ENCODE assay signal across 8 cellular contexts in the genomic region with DNA sequence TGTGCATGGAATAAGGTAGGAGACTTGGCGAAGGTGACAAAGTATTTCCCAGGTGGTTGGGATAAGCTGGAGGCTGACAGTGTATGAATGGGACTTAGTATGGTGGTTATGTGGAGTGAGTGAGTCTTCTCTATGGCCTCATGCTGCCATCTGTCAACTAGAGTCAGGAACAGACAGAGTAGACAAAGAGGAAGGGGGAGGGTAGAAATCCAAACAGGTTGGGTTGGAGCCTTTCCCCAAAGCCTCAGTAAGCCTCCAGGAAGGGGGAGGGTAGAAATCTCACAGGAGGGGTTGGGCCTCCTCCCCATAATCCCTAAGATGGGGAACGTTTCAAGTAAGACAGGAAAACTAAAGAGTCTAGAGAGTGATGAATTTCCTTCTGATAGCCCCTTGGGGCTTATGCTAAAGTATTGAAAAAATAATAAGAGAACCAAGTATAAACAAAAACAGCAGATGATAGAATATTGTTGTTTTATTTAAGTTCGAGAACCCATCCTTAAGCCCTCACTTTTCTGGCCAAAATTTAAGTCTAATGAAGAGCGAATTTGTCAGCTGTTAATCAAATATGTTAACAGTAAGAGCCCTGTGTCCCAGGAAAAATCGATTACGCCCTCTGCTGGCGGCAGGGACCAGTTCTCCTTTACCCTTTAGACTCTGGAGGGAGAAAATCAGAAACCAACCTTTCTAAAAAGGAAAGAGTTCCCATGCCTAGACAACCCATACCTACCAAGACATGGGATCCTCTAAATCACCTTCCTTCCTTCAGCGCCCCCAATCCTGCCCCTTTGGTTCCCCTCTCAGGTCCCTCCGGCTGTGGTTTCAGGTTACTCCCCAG. TPM values are rescaled to one million over a fixed set of nuclear protein-coding genes. Genes with fewer than 3 reads are reported as not detected.
A peak's percentile ranks its signal among the peaks of the same experiment; 100 is the strongest.
DNase-seq lines count a peak whose midpoint lies in the region; ATAC-seq, FAIRE-seq and TF ChIP-seq lines count a peak whose summit lies in the region.

No MANE protein-coding gene starts in this region.

- H3K4me2 ChIP-seq in keratinocyte (ENCODE audit: control insufficient read depth, extremely low read depth, insufficient read depth, low read depth, low read length) = peak overlapping the region; percentile 84

- H2AFZ ChIP-seq in keratinocyte (ENCODE audit: control insufficient read depth, low read length) = peak overlapping the region; percentile 83

- peak overlapping the region; percentile 51 for H3K4me3 ChIP-seq in WI38 (ENCODE audit: low read depth, low read length)
- peak overlapping the region; percentile 41 to 45 for H3K4me3 ChIP-seq in cardiac fibroblast (replicated peaks in 1 of 2; ENCODE audit: low read depth in 2 of 2, low read length in 2 of 2)
- H3K4me3 ChIP-seq in keratinocyte (ENCODE audit: control insufficient read depth in 2 of 3, extremely low read depth in 1 of 3, insufficient read depth in 2 of 3, low read depth in 1 of 3, low read length in 3 of 3) = peak overlapping the region in 2 of 3 experiments; percentile 33 to 61

- no peak for TF ChIP-seq POLR2A in GM12892 (IDR thresholded peaks at IDR 0.05; ENCODE audit: low read depth, low read length)

- no peaks in the 10 kb centered on the region for H3K79me2 ChIP-seq in keratinocyte (ENCODE audit: control insufficient read depth, insufficient read depth, low read length)

- FAIRE-seq in GM12892 (lab: Jason Lieb, UNC) = peak; percentile 68
- FAIRE-seq in keratinocyte (lab: Jason Lieb, UNC) = peak; percentile 67

- peaks cover 20% of the 10 kb centered on the region for H3K4me1 ChIP-seq in keratinocyte (ENCODE audit: control insufficient read depth, extremely low read depth, insufficient read depth, low read length)

- dilution Hi-C loops in keratinocyte (cut with MboI; ENCODE audit: extremely low pct_ligation_motif_present, low sequenced_read_pairs) = no loop called here

- no peaks in the 10 kb centered on the region for H3K9me1 ChIP-seq in keratinocyte (ENCODE audit: control insufficient read depth, extremely low read depth, insufficient read depth, low read length)

- ATAC-seq in HG02798 (IDR thresholded peaks at IDR 0.05; ENCODE audit: poor library complexity, unreplicated experiment) (peak; percentile 46), GM18519 (IDR thresholded peaks at IDR 0.05; ENCODE audit: low FRiP score, unreplicated experiment) (no peak)

- peak overlapping the region; percentile 57 for H3K9ac ChIP-seq in keratinocyte (ENCODE audit: control insufficient read depth, extremely low read depth, insufficient read depth, low read length)

- H3K9me3 ChIP-seq in keratinocyte (ENCODE audit: control insufficient read depth, low read depth, low read length) = no peaks in the 10 kb centered on the region

- peak overlapping the region; percentile 47 for H3K27ac ChIP-seq in keratinocyte (ENCODE audit: control insufficient read depth, insufficient read depth, low read length)

- no peaks in the 10 kb centered on the region for H3K27me3 ChIP-seq in keratinocyte (ENCODE audit: control insufficient read depth, extremely low read depth, insufficient read depth, low read length)

- no peaks in the 10 kb centered on the region for H3K36me3 ChIP-seq in keratinocyte (ENCODE audit: control insufficient read depth in 2 of 2, extremely low read depth in 1 of 2, insufficient read depth in 2 of 2, low read length in 2 of 2)

- TF ChIP-seq CTCF in WI38 (IDR thresholded peaks at IDR 0.05; ENCODE audit: low read depth, low read length) (peak; percentile 93), cardiac fibroblast (IDR thresholded peaks at IDR 0.05; ENCODE audit: low read depth, low read length) (peak; percentile 84), keratinocyte (optimal IDR thresholded peaks at IDR 0.05 in 1 of 3, IDR thresholded peaks at IDR 0.05 in 1 of 3, conservative IDR thresholded peaks at IDR 0.05 in 1 of 3; ENCODE audit: extremely low read depth in 1 of 3, insufficient read depth in 2 of 3, low read length in 3 of 3) (peak; percentile 73 to 91 (median 75))

- H4K20me1 ChIP-seq in keratinocyte (ENCODE audit: control insufficient read depth, extremely low read depth, insufficient read depth, low read length) = no peaks in the 10 kb centered on the region

- DNase-seq in GM12892 (ENCODE audit: insufficient read length) = no peak
- DNase-seq in NCI-H1694 treated with DMSO at 0.1 percent for 48 hours (lab: John Stamatoyannopoulos, UW) = peak; percentile 80
- DNase-seq in cardiac fibroblast (ENCODE audit: low read depth in 2 of 2) = peak; percentile 66 to 74
- no peak for DNase-seq in keratinocyte (ENCODE audit: low read depth, low spot score)
- peak; percentile 18 to 59 for DNase-seq in stimulated activated CD4-positive, alpha-beta T cell treated with anti-CD3 and anti-CD28 coated beads, Interleukin-15, amount 100 ng/mL, for 48 hours (ENCODE audit: low read depth in 2 of 2)

RNA-seq across cellular contexts. Expression of a gene that starts 1.8 kb away (rescaled TPM):
- not detected for polyA plus RNA-seq in GM12892 (2012; ENCODE audit: missing spikeins)
- 0.15 to 0.48 TPM (median 0.28 TPM) in 3 replicates for polyA plus RNA-seq in keratinocyte
- polyA plus RNA-seq in keratinocyte (2011; ENCODE audit: low read depth) = 2.2 TPM
- 0.14 and 0.15 TPM in 2 replicates for polyA plus RNA-seq in keratinocyte (2011; cell fraction: cytosol; rRNA removed)
- 0.25 and 0.28 TPM in 2 replicates for polyA plus RNA-seq in keratinocyte (2011; cell fraction: nucleus; rRNA removed)
- 0.06 and 0.72 TPM in 2 replicates for polyA plus RNA-seq in keratinocyte (2012; ENCODE audit: low replicate concordance)
- polyA minus RNA-seq in keratinocyte = 0.22 to 0.23 TPM in 2 of 3 replicates, not detected in the other
- not detected for polyA minus RNA-seq in keratinocyte (2011; cell fraction: cytosol; rRNA and poly(A)+ RNA removed)
- polyA minus RNA-seq in keratinocyte (2011; cell fraction: nucleus; rRNA and poly(A)+ RNA removed) = not detected in 2 replicates

RNA-seq across cellular contexts. Expression of a gene that starts 19.8 kb away (rescaled TPM):
- polyA plus RNA-seq in GM12892 (2012; ENCODE audit: missing spikeins) = not detected
- 2.7 to 22.5 TPM (median 13.2 TPM) in 3 replicates for polyA plus RNA-seq in keratinocyte
- 9.6 TPM for polyA plus RNA-seq in keratinocyte (2011; ENCODE audit: low read depth)
- polyA plus RNA-seq in keratinocyte (2011; cell fraction: cytosol; rRNA removed) = 4.6 and 8.0 TPM in 2 replicates
- polyA plus RNA-seq in keratinocyte (2011; cell fraction: nucleus; rRNA removed) = 4.2 and 7.1 TPM in 2 replicates
- polyA plus RNA-seq in keratinocyte (2012; ENCODE audit: low replicate concordance) = 2.3 and 19.2 TPM in 2 replicates
- polyA minus RNA-seq in keratinocyte = 0.62 to 10.2 TPM (median 6.8 TPM) in 3 replicates
- 3.3 TPM for polyA minus RNA-seq in keratinocyte (2011; cell fraction: cytosol; rRNA and poly(A)+ RNA removed)
- 1.1 and 1.5 TPM in 2 replicates for polyA minus RNA-seq in keratinocyte (2011; cell fraction: nucleus; rRNA and poly(A)+ RNA removed)

Comparison
In these comparisons a context has a peak if more than half of its experiments do, and no peak if none do; other contexts are left out.
1. DNase-seq: peak in NCI-H1694 treated with DMSO at 0.1 percent for 48 hours (single experiment), cardiac fibroblast (2 of 2) and stimulated activated CD4-positive, alpha-beta T cell treated with anti-CD3 and anti-CD28 coated beads, Interleukin-15, amount 100 ng/mL, for 48 hours (2 of 2); none in GM12892 (single experiment) and keratinocyte (single experiment).
2. Peak in every context shown above with its lines, with median percentiles within 50 percentile points of each other: H3K4me3 ChIP-seq and CTCF ChIP-seq.